ENCODE assay signal across 11 cellular contexts in the genomic region with DNA sequence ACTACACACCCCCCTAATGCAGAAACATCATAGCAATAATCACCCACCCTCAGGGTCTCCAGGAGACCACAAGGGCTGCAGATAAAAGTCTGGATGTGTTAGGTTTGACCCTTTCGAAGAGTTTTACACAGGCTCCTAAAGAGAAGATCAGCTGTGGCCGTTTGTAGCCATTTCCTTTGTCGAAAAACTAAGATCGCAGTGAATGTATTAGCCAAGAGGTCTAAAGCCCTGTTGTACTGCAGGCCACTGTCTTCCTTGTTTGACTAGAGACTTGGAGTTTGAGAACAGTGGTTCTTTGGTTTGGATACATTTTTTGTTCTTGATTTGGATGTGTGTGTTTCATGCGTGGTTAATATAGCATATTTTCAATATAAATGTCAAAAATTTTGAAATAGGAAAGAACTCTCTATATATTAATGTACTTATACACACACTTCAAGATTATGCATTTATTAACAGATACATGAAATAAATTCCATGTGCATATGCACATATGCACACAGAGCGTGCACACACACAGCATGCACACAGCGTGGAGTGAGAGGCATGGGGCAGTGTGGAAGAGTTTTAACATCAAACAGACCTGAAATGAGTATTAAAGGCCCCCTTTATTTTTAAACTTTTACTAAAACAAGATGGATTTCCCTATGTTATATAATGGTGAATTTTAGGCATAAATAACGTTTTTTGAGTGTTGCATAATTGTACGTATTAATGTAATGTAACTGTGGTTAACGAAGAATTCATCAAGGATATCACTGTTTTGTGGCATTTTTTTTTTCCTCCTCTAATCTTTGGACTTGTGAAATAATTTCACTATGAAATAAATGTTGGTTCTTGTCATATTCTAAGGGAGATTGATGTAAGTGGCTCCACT. TPM values are rescaled to one million over a fixed set of nuclear protein-coding genes. Genes with fewer than 3 reads are reported as not detected.
DNase-seq lines count a peak whose midpoint lies in the region; ATAC-seq and TF ChIP-seq lines count a peak whose summit lies in the region.
"Had no signal": no experiment of that assay in that cellular context is flagged by ENCODE, and none has a peak within 500 bp of the region (broad histone marks: within the 10 kb centered on the region; RNA-seq: fewer than 3 reads in every experiment).

No MANE protein-coding gene starts in this region.

- no peak overlapping the region for H2AK5ac ChIP-seq in mesendoderm (ENCODE audit: low read length)

- H4K8ac ChIP-seq in mesendoderm (ENCODE audit: low read depth, low read length), result no peak overlapping the region

- H3K4me1 Mint-ChIP-seq in CD14-positive monocyte, result peaks cover 63% of the 10 kb centered on the region
- H3K4me1 Mint-ChIP-seq in IgD-negative memory B cell, result peaks cover 5 to 13% (median 8%) of the 10 kb centered on the region in 3 donors
- H3K4me1 Mint-ChIP-seq in activated CD4-positive, alpha-beta memory T cell treated with anti-CD3 and anti-CD28 coated beads, Interleukin-2, amount 10 ng/mL, durations not matched to agents 7 days and 5 days, result peaks cover 15% of the 10 kb centered on the region
- H3K4me1 Mint-ChIP-seq in naive thymus-derived CD4-positive, alpha-beta T cell, result peaks cover 23 to 54% (median 38%) of the 10 kb centered on the region in 7 donors

- no peak overlapping the region for H3K56ac ChIP-seq in mesendoderm (ENCODE audit: low read length)

- H3K4me1 ChIP-seq in naive thymus-derived CD4-positive, alpha-beta T cell (ENCODE audit: control insufficient read depth in 2 of 2, insufficient read depth in 2 of 2, low read length in 2 of 2), result peaks cover 28 to 29% of the 10 kb centered on the region in 2 donors
- no peaks in the 10 kb centered on the region for H3K4me1 ChIP-seq in mesendoderm (ENCODE audit: control insufficient read depth, low read depth, low read length)
- H3K4me1 ChIP-seq: ascending aorta had no signal

- H3K4me2 ChIP-seq in mesendoderm (ENCODE audit: low read length), result no peak overlapping the region

- no peak overlapping the region for H3K4ac ChIP-seq in mesendoderm (ENCODE audit: low read depth, low read length)

- H3K18ac ChIP-seq in mesendoderm (ENCODE audit: low read length), result no peak overlapping the region

- no peaks in the 10 kb centered on the region for H3K79me1 ChIP-seq in mesendoderm (ENCODE audit: low read length)

- H3K36me3 Mint-ChIP-seq in CD14-positive monocyte (peaks cover 11 to 14% of the 10 kb centered on the region in 2 donors), IgD-negative memory B cell (peaks cover 7% of the 10 kb centered on the region)
- H3K36me3 Mint-ChIP-seq in activated CD4-positive, alpha-beta memory T cell treated with anti-CD3 and anti-CD28 coated beads, Interleukin-2, amount 10 ng/mL, durations not matched to agents 7 days and 5 days (ENCODE audit: low read depth), result peaks cover 74% of the 10 kb centered on the region
- peaks cover 11 to 59% (median 40%) of the 10 kb centered on the region in 5 donors for H3K36me3 Mint-ChIP-seq in naive thymus-derived CD4-positive, alpha-beta T cell

- H3K27ac Mint-ChIP-seq in CD14-positive monocyte, result peak overlapping the region; percentile 87 to 96 (median 92)
- peak overlapping the region; percentile 80 to 100 (median 95) for H3K27ac Mint-ChIP-seq in IgD-negative memory B cell
- peak overlapping the region; percentile 99 for H3K27ac Mint-ChIP-seq in activated CD4-positive, alpha-beta memory T cell treated with anti-CD3 and anti-CD28 coated beads, Interleukin-2, amount 10 ng/mL, durations not matched to agents 7 days and 5 days
- H3K27ac Mint-ChIP-seq in naive thymus-derived CD4-positive, alpha-beta T cell, result peak overlapping the region in 6 of 9 donors; percentile 97 to 100 (median 99)

- H4K5ac ChIP-seq in mesendoderm (ENCODE audit: low read length), result no peak overlapping the region

- no peak for ATAC-seq in naive thymus-derived CD4-positive, alpha-beta T cell
- ATAC-seq in GM21825 (IDR thresholded peaks at IDR 0.05; ENCODE audit: unreplicated experiment) (no peak), HG03039 (IDR thresholded peaks at IDR 0.05; ENCODE audit: unreplicated experiment) (no peak)

- DNase-seq in CD14-positive monocyte (ENCODE audit: low spot score) (no peak), mesendoderm (no peak), iPS-NIHi11 (ENCODE audit: low spot score) (no peak)
- no peak for DNase-seq in activated CD4-positive, alpha-beta memory T cell treated with anti-CD3 and anti-CD28 coated beads, Interleukin-2, amount 10 ng/mL, durations not matched to agents 7 days and 5 days
- DNase-seq in naive thymus-derived CD4-positive, alpha-beta T cell, result peak in 3 of 9 donors; percentile 13 to 46 (median 14)
- DNase-seq: NCI-H1105 treated with DMSO at 0.1 percent for 48 hours had no signal

- peaks cover 0 to 7% (median 3%) of the 10 kb centered on the region in 3 donors for H3K27me3 Mint-ChIP-seq in CD14-positive monocyte (ENCODE audit: low read depth in 3 of 3)
- no peaks in the 10 kb centered on the region for H3K27me3 Mint-ChIP-seq in IgD-negative memory B cell
- H3K27me3 Mint-ChIP-seq in activated CD4-positive, alpha-beta memory T cell treated with anti-CD3 and anti-CD28 coated beads, Interleukin-2, amount 10 ng/mL, durations not matched to agents 7 days and 5 days, result no peaks in the 10 kb centered on the region
- peaks cover 0 to 2% (median 0%) of the 10 kb centered on the region in 5 donors for H3K27me3 Mint-ChIP-seq in naive thymus-derived CD4-positive, alpha-beta T cell

- no peak overlapping the region for H2BK5ac ChIP-seq in mesendoderm (ENCODE audit: low read length)

- no peak overlapping the region for H2BK120ac ChIP-seq in mesendoderm (ENCODE audit: low read depth, low read length)

- no peak overlapping the region for H3K23ac ChIP-seq in mesendoderm (ENCODE audit: low read length)

- intact Hi-C loops in CD14-positive monocyte (cut with micrococcal nuclease), result loop anchor here (2.0 to 10.0 kb wide), 5 partner anchors 14 to 108 kb away; no protein-coding TSS in a partner anchor
- intact Hi-C loops in naive thymus-derived CD4-positive, alpha-beta T cell (cut with micrococcal nuclease), result loop anchor here (1.0 to 5.0 kb wide), 13 partner anchors 11 to 164 kb away; partner anchors contain the start of gene FIGNL1 (in 1 of the 2)

- CTCF ChIA-PET in activated CD4-positive, alpha-beta memory T cell treated with anti-CD3 and anti-CD28 coated beads, Interleukin-2, amount 10 ng/mL, durations not matched to agents 7 days and 5 days (lab: Charles Lee), result interaction anchor here (0.8 to 14.5 kb wide), 15 partner anchors 8 to 164 kb away, joined by 3 to 177 read pairs (median 6); no protein-coding TSS in a partner anchor
- CTCF ChIA-PET in naive thymus-derived CD4-positive, alpha-beta T cell (lab: Charles Lee), result interaction anchor here (0.7 to 13.1 kb wide), 10 partner anchors 9 to 100 kb away, joined by 3 to 210 read pairs (median 6); no protein-coding TSS in a partner anchor

- H3K9ac ChIP-seq in mesendoderm (ENCODE audit: low read length), result no peak overlapping the region

- no peaks in the 10 kb centered on the region for H3K9me3 Mint-ChIP-seq in CD14-positive monocyte
- no peaks in the 10 kb centered on the region for H3K9me3 Mint-ChIP-seq in IgD-negative memory B cell
- no peaks in the 10 kb centered on the region for H3K9me3 Mint-ChIP-seq in activated CD4-positive, alpha-beta memory T cell treated with anti-CD3 and anti-CD28 coated beads, Interleukin-2, amount 10 ng/mL, durations not matched to agents 7 days and 5 days
- peaks cover 0 to 4% (median 0%) of the 10 kb centered on the region in 11 donors for H3K9me3 Mint-ChIP-seq in naive thymus-derived CD4-positive, alpha-beta T cell

- no peaks in the 10 kb centered on the region for H3K27me3 ChIP-seq in naive thymus-derived CD4-positive, alpha-beta T cell (ENCODE audit: control insufficient read depth in 2 of 2, insufficient read depth in 2 of 2, low read length in 2 of 2)
- H3K27me3 ChIP-seq in mesendoderm (ENCODE audit: insufficient read depth, low read length, poor library complexity), result peaks cover 13% of the 10 kb centered on the region
- H3K27me3 ChIP-seq: ascending aorta had no signal

- H3K79me2 ChIP-seq in mesendoderm (ENCODE audit: control insufficient read depth, insufficient read depth, low read length), result no peaks in the 10 kb centered on the region

- peaks cover 0 to 14% (median 0%) of the 10 kb centered on the region in 3 experiments for H3K36me3 ChIP-seq in naive thymus-derived CD4-positive, alpha-beta T cell (ENCODE audit: control insufficient read depth in 2 of 3, insufficient read depth in 3 of 3, low read length in 3 of 3)
- H3K36me3 ChIP-seq in mesendoderm (ENCODE audit: control insufficient read depth, insufficient read depth, low read length), result no peaks in the 10 kb centered on the region
- H3K36me3 ChIP-seq: ascending aorta had no signal

- no peaks in the 10 kb centered on the region for H3K9me3 ChIP-seq in naive thymus-derived CD4-positive, alpha-beta T cell (ENCODE audit: control insufficient read depth in 2 of 3, low read length in 3 of 3)
- H3K9me3 ChIP-seq: ascending aorta had no signal

- H3K27ac ChIP-seq in naive thymus-derived CD4-positive, alpha-beta T cell (ENCODE audit: low read depth, low read length), result peak overlapping the region; percentile 90
- no peak overlapping the region for H3K27ac ChIP-seq in mesendoderm (ENCODE audit: low read depth, low read length)
- H3K27ac ChIP-seq: ascending aorta had no signal

- no peak for TF ChIP-seq CTCF in CD14-positive monocyte (IDR thresholded peaks at IDR 0.05)

- H3K4me3 Mint-ChIP-seq in CD14-positive monocyte (peak overlapping the region; percentile 95 to 100), IgD-negative memory B cell (peak overlapping the region; percentile 95 to 100 (median 100))
- H3K4me3 Mint-ChIP-seq in activated CD4-positive, alpha-beta memory T cell treated with anti-CD3 and anti-CD28 coated beads, Interleukin-2, amount 10 ng/mL, durations not matched to agents 7 days and 5 days, result peak overlapping the region; percentile 88
- peak overlapping the region; percentile 91 to 100 (median 99) for H3K4me3 Mint-ChIP-seq in naive thymus-derived CD4-positive, alpha-beta T cell

- peak overlapping the region; percentile 84 for H3K4me3 ChIP-seq in naive thymus-derived CD4-positive, alpha-beta T cell (ENCODE audit: low read length)
- H3K4me3 ChIP-seq in mesendoderm (ENCODE audit: low read length), result no peak overlapping the region

- POLR2A ChIA-PET in activated CD4-positive, alpha-beta memory T cell treated with anti-CD3 and anti-CD28 coated beads, Interleukin-2, amount 10 ng/mL, durations not matched to agents 7 days and 5 days (lab: Charles Lee), result interaction anchor here (1.0 to 23.3 kb wide), 8 partner anchors 14 to 97 kb away, joined by 4 to 1125 read pairs (median 352); no protein-coding TSS in a partner anchor
- POLR2A ChIA-PET in naive thymus-derived CD4-positive, alpha-beta T cell (lab: Charles Lee), result interaction anchor here (0.9 to 44.3 kb wide), 9 partner anchors 13 to 97 kb away, joined by 3 to 2368 read pairs (median 10); no protein-coding TSS in a partner anchor

- no peak overlapping the region for H2BK15ac ChIP-seq in mesendoderm (replicated peaks; ENCODE audit: low read depth)

- 100% methylated on average over 2 of the region's 10 CpGs for WGBS in mesendoderm (ENCODE audit: extremely low coverage, insufficient coverage, low lambda C conversion rate)

RNA-seq across cellular contexts. Expression of gene IKZF1, which starts 2.2 kb away (rescaled TPM):
- polyA plus RNA-seq in CD14-positive monocyte (10 to 100 TPM; 38.4 to 80.2 TPM), IgD-negative memory B cell (213 TPM)
- 100 to 1,000 TPM; 383 to 404 TPM for total RNA-seq in activated CD4-positive, alpha-beta memory T cell treated with anti-CD3 and anti-CD28 coated beads, Interleukin-2, amount 10 ng/mL, durations not matched to agents 7 days and 5 days
- 100 to 1,000 TPM; 388 to 548 (median 463) TPM for total RNA-seq in naive thymus-derived CD4-positive, alpha-beta T cell
- 100 to 1,000 TPM; 258 to 318 TPM for polyA plus RNA-seq in naive thymus-derived CD4-positive, alpha-beta T cell
- polyA plus RNA-seq in mesendoderm (2013, experiment 1 of 2), result 0.29 TPM
- polyA plus RNA-seq in mesendoderm (2013, experiment 2 of 2), result 0.31 TPM
- total RNA-seq: epithelial cell of proximal tubule had no signal
